ENCODE assay signal across 8 cellular contexts in genomic region chr5:131796793-131797693, GRCh38. TPM values are rescaled to one million over a fixed set of nuclear protein-coding genes. Genes with fewer than 3 reads are reported as not detected.
DNase-seq lines count a peak whose midpoint lies in the region; ATAC-seq and TF ChIP-seq lines count a peak whose summit lies in the region.

Gene FNIP1, minus strand, starts transcription at chr5:131797017. Its CDS starts 96 bp downstream, at chr5:131796921.

- peak; percentile 85 for DNase-seq in AG04450 (ENCODE audit: low read depth, low spot score)
- peak; percentile 97 for DNase-seq in NCI-H226
- DNase-seq in WTC11 (ENCODE audit: low spot score), result peak; percentile 99
- peak; percentile 97 to 98 for DNase-seq in cardiac fibroblast (ENCODE audit: low read depth in 2 of 2)
- peak; percentile 97 to 98 (median 98) for DNase-seq in immature natural killer cell
- peak; percentile 100 for DNase-seq in spleen

- H3K4me3 Mint-ChIP-seq in WTC11, result peak within 1 kb of the TSS; percentile 97
- peak within 1 kb of the TSS; percentile 95 to 98 (median 96) for H3K4me3 Mint-ChIP-seq in immature natural killer cell

- ATAC-seq in GM18909 (IDR thresholded peaks at IDR 0.05; ENCODE audit: poor library complexity, unreplicated experiment) (peak; percentile 94), HG03175 (IDR thresholded peaks at IDR 0.05; ENCODE audit: unreplicated experiment) (peak; percentile 93), WTC11 (peak; percentile 94)

- H3K27ac Mint-ChIP-seq in WTC11 (peak within 1 kb of the TSS; percentile 92), immature natural killer cell (peak within 1 kb of the TSS; percentile 95 to 99 (median 98))

- H3K9me3 Mint-ChIP-seq in WTC11 (no peaks in the 10 kb centered on the region), immature natural killer cell (no peaks in the 10 kb centered on the region)

- no peaks in the 10 kb centered on the region for H3K27me3 ChIP-seq in AG04450 (ENCODE audit: control insufficient read depth, insufficient read depth, low read length)
- H3K27me3 ChIP-seq in spleen (replicated peaks in 1 of 7), result no peaks in the 10 kb centered on the region

- CTCF ChIA-PET in AG04450 (lab: Charles Lee), result interaction anchor here (0.6 to 1.6 kb wide), 3 partner anchors 14 to 212 kb away, joined by 3 to 6 read pairs (median 4); no protein-coding TSS in a partner anchor
- CTCF ChIA-PET in WTC11 (lab: Charles Lee), result interaction anchor here (0.7 to 2.4 kb wide), 9 partner anchors 16 to 431 kb away, joined by 3 to 15 read pairs (median 4); partner anchors contain the start of genes ACSL6 and P4HA2

- peaks cover 4% of the 10 kb centered on the region; the same call in 1 of the 2 replicates for H3K9me3 ChIP-seq in AG04450 (ENCODE audit: control insufficient read depth, insufficient read depth, low read length)
- H3K9me3 ChIP-seq in spleen, result no peaks in the 10 kb centered on the region

- H3K4me1 ChIP-seq in spleen, result peaks cover 16 to 53% (median 37%) of the 10 kb centered on the region in 6 donors

- TF ChIP-seq CTCF in AG04450 (IDR thresholded peaks at IDR 0.05; ENCODE audit: low read depth, low read length), result peak; percentile 22
- no peak for TF ChIP-seq CTCF in WTC11 (IDR thresholded peaks at IDR 0.05)
- TF ChIP-seq CTCF in cardiac fibroblast (IDR thresholded peaks at IDR 0.05; ENCODE audit: low read depth, low read length), result no peak
- peak in 2 of 11 experiments; percentile 32 to 39 for TF ChIP-seq CTCF in spleen (IDR thresholded peaks at IDR 0.05 in 8 of 11, conservative IDR thresholded peaks at IDR 0.05 in 3 of 11)

- POLR2A ChIA-PET in AG04450 (lab: Yijun Ruan, JAX) (interaction anchor here (0.5 to 1.5 kb wide), 11 partner anchors 10 to 308 kb away, joined by 3 to 9 read pairs (median 3); no protein-coding TSS in a partner anchor), WTC11 (lab: Charles Lee) (interaction anchor here (0.6 to 1.5 kb wide), 5 partner anchors 13 to 195 kb away, joined by 3 to 4 read pairs (median 4); no protein-coding TSS in a partner anchor)

- H3K4me3 ChIP-seq in AG04450 (ENCODE audit: low read depth, low read length) (peak within 1 kb of the TSS; percentile 83), cardiac fibroblast (replicated peaks in 1 of 2; ENCODE audit: low read depth in 2 of 2, low read length in 2 of 2) (peak within 1 kb of the TSS; percentile 86), spleen (peak within 1 kb of the TSS; percentile 77 to 84 (median 81))

- intact Hi-C loops in spleen (cut with DNase I; ENCODE audit: low total_unique reads), result loop anchor here (5.0 kb wide), 1 partner anchor 160 kb away; the partner anchor contains the start of gene RAPGEF6

- no peaks in the 10 kb centered on the region for H3K36me3 Mint-ChIP-seq in WTC11
- no peaks in the 10 kb centered on the region for H3K36me3 Mint-ChIP-seq in immature natural killer cell

- H3K4me1 Mint-ChIP-seq in WTC11 (peaks cover 18% of the 10 kb centered on the region), immature natural killer cell (peaks cover 33 to 40% of the 10 kb centered on the region in 2 donors)

- H3K36me3 ChIP-seq in spleen, result no peaks in the 10 kb centered on the region

- peak; percentile 42 to 91 (median 63) for TF ChIP-seq POLR2A in spleen (IDR thresholded peaks at IDR 0.05)

- 0 to 1% (median 1%) methylated on average over 57 to 79 of the region's 79 CpGs for WGBS in spleen, 5 donors

- H3K27me3 Mint-ChIP-seq in WTC11 (ENCODE audit: low read depth) (peaks cover 25% of the 10 kb centered on the region), immature natural killer cell (ENCODE audit: low read depth in 3 of 3) (peaks cover 8 to 17% (median 8%) of the 10 kb centered on the region in 3 donors)

- H3K27ac ChIP-seq in AG04450 (ENCODE audit: low read depth, low read length) (peak within 1 kb of the TSS; percentile 89), spleen (peak within 1 kb of the TSS; percentile 94 to 99 (median 99))

TF ChIP-seq in WTC11, 78 proteins besides CTCF, POLR2A, EP300 and RAD21 (continues in another document):
- TF ChIP-seq TP53 (CRISPR knock-in tag; IDR thresholded peaks at IDR 0.05), result peak; percentile 40; the same call in 1 of the 2 replicates
- no peak for TF ChIP-seq SMAD3 (CRISPR knock-in tag; IDR thresholded peaks at IDR 0.05; ENCODE audit: borderline replicate concordance)
- 0 out of 2 replicates have a peak, but pooled peaks have one; percentile 34 for TF ChIP-seq FOXP4 (CRISPR knock-in tag; IDR thresholded peaks at IDR 0.05)
- TF ChIP-seq CREB1 (CRISPR knock-in tag; IDR thresholded peaks at IDR 0.05), result no peak; the same call in 1 of the 2 replicates
- 0 out of 2 replicates have a peak, but pooled peaks have one; percentile 30 for TF ChIP-seq GABPB1 (CRISPR knock-in tag; IDR thresholded peaks at IDR 0.05)
- no peak for TF ChIP-seq AFF4 (CRISPR knock-in tag; IDR thresholded peaks at IDR 0.05; ENCODE audit: borderline replicate concordance)
- no peak for TF ChIP-seq RORB (CRISPR knock-in tag; IDR thresholded peaks at IDR 0.05)
- peak; percentile 99 for TF ChIP-seq USF1 (CRISPR knock-in tag; IDR thresholded peaks at IDR 0.05)
- no peak for TF ChIP-seq ELF4 (CRISPR knock-in tag; IDR thresholded peaks at IDR 0.05; ENCODE audit: low read depth)

RNA-seq across cellular contexts. Expression of gene FNIP1, which starts in this region (rescaled TPM):
- 13.4 and 15.8 TPM in 2 replicates for polyA plus RNA-seq in AG04450 (2011; rRNA removed)
- 20.2 and 33.8 TPM in 2 replicates for polyA minus RNA-seq in AG04450 (2011; rRNA and poly(A)+ RNA removed)
- total RNA-seq in WTC11 (2021), result 17.2 to 20.0 TPM (median 19.0 TPM) in 3 replicates
- 10 to 100 TPM; 11.3 to 21.9 (median 11.6) TPM for polyA plus RNA-seq in immature natural killer cell
- 10 to 100 TPM; 36.3 to 53.4 (median 48.1) TPM for total RNA-seq in spleen
- polyA plus RNA-seq in spleen, result 1 to 10 TPM; 3.6 to 6.2 (median 4.2) TPM

Comparison
In these comparisons a context has a peak if more than half of its experiments do, and no peak if none do; other contexts are left out.
1. Peak in every context shown above with its lines: DNase-seq, ATAC-seq, H3K4me3 ChIP-seq and H3K27ac ChIP-seq.